9 cellular contexts compared by ENCODE assay signal in the genomic region with DNA sequence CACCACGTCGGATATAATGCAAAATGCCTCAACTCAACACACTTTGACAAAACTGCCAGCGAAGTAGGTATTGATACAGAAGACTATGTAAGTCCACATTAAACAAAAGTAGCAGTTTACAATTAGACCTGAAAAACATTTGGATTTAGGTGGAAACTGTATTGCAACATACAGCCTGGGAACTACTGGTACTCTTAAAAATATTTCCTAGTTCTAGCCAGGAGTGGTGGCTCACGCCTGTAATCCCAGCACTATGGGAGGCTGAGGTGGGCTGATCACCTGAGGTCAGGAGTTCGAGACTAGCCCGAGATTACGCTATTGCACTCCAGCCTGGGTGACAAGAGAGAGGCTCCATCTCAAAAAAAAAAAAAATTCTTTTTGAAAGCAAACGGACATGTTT.
DNase-seq lines count a peak whose midpoint lies in the region; ATAC-seq and TF ChIP-seq lines count a peak whose summit lies in the region.
"Had no signal": no experiment of that assay in that cellular context is flagged by ENCODE, and none has a peak within 500 bp of the region (broad histone marks: within the 10 kb centered on the region; RNA-seq: fewer than 3 reads in every experiment).

No MANE protein-coding gene starts in this region.

- H3K4me3 ChIP-seq in esophagus squamous epithelium (peak overlapping the region in 3 of 4 donors; percentile 29 to 55 (median 29)), osteoblast (ENCODE audit: insufficient read depth, low read length) (peak overlapping the region; percentile 68), aorta (ENCODE audit: low read length in 2 of 2) (peak overlapping the region; percentile 26 to 69)
- H3K4me3 ChIP-seq: HAP-1 had no signal

- H2AFZ ChIP-seq in osteoblast (ENCODE audit: low read length) = peak overlapping the region; percentile 70

- 69 to 73% methylated on average over 8 of the region's 8 CpGs for WGBS in esophagus squamous epithelium, 2 donors
- 79 to 80% methylated on average over 8 of the region's 8 CpGs for WGBS in aorta, 2 donors

- H3K27me3 ChIP-seq in esophagus squamous epithelium (no peaks in the 10 kb centered on the region), osteoblast (ENCODE audit: insufficient read depth, low read length) (no peaks in the 10 kb centered on the region), aorta (ENCODE audit: control insufficient read depth in 1 of 2, insufficient read depth in 2 of 2, low read length in 1 of 2) (no peaks in the 10 kb centered on the region)

- ATAC-seq in Right ventricle myocardium superior (ENCODE audit: poor library complexity) (peak; percentile 32), Right ventricle myocardium inferior (no peak), aorta (ENCODE audit: low FRiP score) (peak; percentile 56), GM18511 (IDR thresholded peaks at IDR 0.05; ENCODE audit: unreplicated experiment) (no peak), GM21526 (IDR thresholded peaks at IDR 0.05; ENCODE audit: low FRiP score, unreplicated experiment) (no peak)

- DNase-seq in Right ventricle myocardium superior = no peak
- no peak for DNase-seq in Right ventricle myocardium inferior (ENCODE audit: missing footprints)
- no peak for DNase-seq in esophagus squamous epithelium (lab: John Stamatoyannopoulos, UW)
- DNase-seq in osteoblast (ENCODE audit: insufficient read length, low spot score, missing footprints) = no peak
- DNase-seq in aorta = no peak
- DNase-seq in activated gamma-delta T cell (lab: John Stamatoyannopoulos, UW) = no peak

- TF ChIP-seq CTCF in esophagus squamous epithelium (IDR thresholded peaks at IDR 0.05) (no peak), osteoblast (IDR thresholded peaks at IDR 0.05; ENCODE audit: extremely low read depth, low read depth, low read length) (no peak)

- TF ChIP-seq POLR2A in esophagus squamous epithelium (IDR thresholded peaks at IDR 0.05) = no peak

- H3K4me1 ChIP-seq in esophagus squamous epithelium (peaks cover 0 to 26% (median 0%) of the 10 kb centered on the region in 3 donors), osteoblast (ENCODE audit: insufficient read depth, low read length) (peaks cover 3% of the 10 kb centered on the region), aorta (ENCODE audit: control insufficient read depth in 1 of 2, insufficient read depth in 2 of 2, low read length in 2 of 2) (peaks cover 1 to 2% of the 10 kb centered on the region in 2 donors)

- intact Hi-C loops in Right ventricle myocardium superior (cut with DNase I) (no loop called here), Right ventricle myocardium inferior (cut with DNase I) (no loop called here), esophagus squamous epithelium (cut with DNase I) (no loop called here), aorta (cut with DNase I) (no loop called here)

- H3K36me3 ChIP-seq in esophagus squamous epithelium (no peaks in the 10 kb centered on the region), osteoblast (ENCODE audit: insufficient read depth, low read length) (no peaks in the 10 kb centered on the region), aorta (ENCODE audit: control insufficient read depth in 1 of 2, insufficient read depth in 2 of 2, low read length in 1 of 2) (no peaks in the 10 kb centered on the region)
- H3K36me3 ChIP-seq: HAP-1 had no signal

- peak overlapping the region; percentile 84 for H3K4me2 ChIP-seq in osteoblast (ENCODE audit: insufficient read depth, low read length)

- no peaks in the 10 kb centered on the region for H3K79me2 ChIP-seq in osteoblast (ENCODE audit: insufficient read depth, low read length)

- H4K20me1 ChIP-seq in osteoblast (ENCODE audit: insufficient read depth, low read length) = no peaks in the 10 kb centered on the region

- H3K27ac ChIP-seq in esophagus squamous epithelium (peak overlapping the region in 1 of 4 donors; percentile 59), osteoblast (ENCODE audit: low read depth, low read length) (peak overlapping the region; percentile 61), aorta (ENCODE audit: low read depth in 1 of 2, low read length in 2 of 2) (peak overlapping the region in 1 of 2 donors; percentile 28)

- no peaks in the 10 kb centered on the region for H3K9me3 ChIP-seq in esophagus squamous epithelium
- H3K9me3 ChIP-seq in osteoblast (ENCODE audit: low read depth, low read length) = no peaks in the 10 kb centered on the region
- H3K9me3 ChIP-seq in aorta (ENCODE audit: control insufficient read depth, low read length) = no peaks in the 10 kb centered on the region
- H3K9me3 ChIP-seq: HAP-1 had no signal

Comparison
In these comparisons a context has a peak if more than half of its experiments do, and no peak if none do; other contexts are left out.
1. ATAC-seq: peak in Right ventricle myocardium superior (single experiment) and aorta (single experiment); none in Right ventricle myocardium inferior (single experiment), GM18511 (single experiment) and GM21526 (single experiment).
2. Peak in every context shown above with its lines, with median percentiles within 50 percentile points of each other: H3K4me3 ChIP-seq.